Comparison of ENCODE assay signal across 6 cellular contexts in genomic region chr1:228109962-228110488, GRCh38. TPM values are rescaled to one million over a fixed set of nuclear protein-coding genes. Genes with fewer than 3 reads are reported as not detected.
DNase-seq lines count a peak whose midpoint lies in the region; TF ChIP-seq lines count a peak whose summit lies in the region.

No MANE protein-coding gene starts in this region.

- H4K20me1 ChIP-seq in KMS-11 (ENCODE audit: insufficient read depth) (no peaks in the 10 kb centered on the region), smooth muscle cell (ENCODE audit: low read depth) (no peaks in the 10 kb centered on the region)

- peaks cover 13% of the 10 kb centered on the region for H3K36me3 ChIP-seq in BJ (ENCODE audit: control insufficient read depth, insufficient read depth, low read length)
- H3K36me3 ChIP-seq in KMS-11 (ENCODE audit: insufficient read depth) = no peaks in the 10 kb centered on the region; the same call in 1 of the 2 replicates
- H3K36me3 ChIP-seq in smooth muscle cell (ENCODE audit: low read depth) = no peaks in the 10 kb centered on the region

- H3K9me3 ChIP-seq in smooth muscle cell (replicated peaks; ENCODE audit: low read depth) = no peaks in the 10 kb centered on the region

- H3K9ac ChIP-seq in KMS-11 (peak overlapping the region; percentile 86), smooth muscle cell (ENCODE audit: low read depth) (peak overlapping the region; percentile 89)

- no peaks in the 10 kb centered on the region for H3F3A ChIP-seq in smooth muscle cell (ENCODE audit: low read depth)

- no peak for DNase-seq in BJ (ENCODE audit: low read depth)
- DNase-seq in erythroblast (lab: John Stamatoyannopoulos, UW) = peak; percentile 53 to 64
- no peak for DNase-seq in smooth muscle cell (lab: John Stamatoyannopoulos, UW; ENCODE audit: unreplicated experiment)
- no peak for DNase-seq in activated gamma-delta T cell treated with Interleukin-2 at 50 U/mL for 16 hours
- DNase-seq in NCI-H345 (lab: John Stamatoyannopoulos, UW) = no peak

- POLR2A ChIA-PET in BJ (lab: Charles Lee) = interaction anchor here (0.5 to 0.8 kb wide), 2 partner anchors 26 to 297 kb away, joined by 3 to 21 read pairs; partner anchors contain the start of gene TRIM11

- no peak for TF ChIP-seq POLR2A in erythroblast (IDR thresholded peaks at IDR 0.05; ENCODE audit: low read length)

- H3K27me3 ChIP-seq in BJ (ENCODE audit: control insufficient read depth, insufficient read depth, low read length) = no peaks in the 10 kb centered on the region
- no peaks in the 10 kb centered on the region for H3K27me3 ChIP-seq in KMS-11 (ENCODE audit: insufficient read depth, low read depth)
- no peaks in the 10 kb centered on the region for H3K27me3 ChIP-seq in smooth muscle cell (ENCODE audit: low read depth)

- H2AFZ ChIP-seq in KMS-11 (ENCODE audit: low read depth) = peak overlapping the region; percentile 77
- H2AFZ ChIP-seq in smooth muscle cell (ENCODE audit: low read depth) = peak overlapping the region; percentile 48

- H3K27ac ChIP-seq in KMS-11 (peak overlapping the region; percentile 37; the same call in 1 of the 2 replicates), smooth muscle cell (ENCODE audit: low read depth) (peak overlapping the region; percentile 70)

- H3K4me2 ChIP-seq in KMS-11 (peak overlapping the region; percentile 74), smooth muscle cell (peak overlapping the region; percentile 83)

- TF ChIP-seq CTCF in BJ (IDR thresholded peaks at IDR 0.05; ENCODE audit: insufficient read depth, low read depth, low read length) (no peak), KMS-11 (conservative IDR thresholded peaks at IDR 0.05; ENCODE audit: low read depth, low read length) (no peak), smooth muscle cell (IDR thresholded peaks at IDR 0.05; ENCODE audit: borderline replicate concordance, insufficient read depth, poor library complexity, severe bottlenecking) (no peak)

- peak overlapping the region; percentile 99 for H3K4me3 ChIP-seq in BJ (ENCODE audit: low read depth, low read length)
- H3K4me3 ChIP-seq in KMS-11 (IDR thresholded peaks at IDR 0.05; ENCODE audit: insufficient read depth, low read depth, low read length) = peak overlapping the region; percentile 9
- H3K4me3 ChIP-seq in smooth muscle cell = peak overlapping the region; percentile 98

- WGBS in smooth muscle cell (ENCODE audit: low lambda C conversion rate) = 24% methylated on average over 14 of the region's 15 CpGs

- CTCF ChIA-PET in BJ (lab: Yijun Ruan, JAX) = interaction anchor here (0.6 to 2.5 kb wide), 6 partner anchors 9 to 166 kb away, joined by 3 to 8 read pairs (median 5); partner anchors contain the start of gene IBA57

- H3K79me2 ChIP-seq in KMS-11 (ENCODE audit: insufficient read depth, low read depth) (peaks cover 15% of the 10 kb centered on the region; the same call in 1 of the 2 replicates), smooth muscle cell (ENCODE audit: low read depth) (peaks cover 11% of the 10 kb centered on the region)

- H3K4me1 ChIP-seq in KMS-11 (ENCODE audit: low read depth, poor library complexity, severe bottlenecking) = peaks cover 39% of the 10 kb centered on the region
- peaks cover 6% of the 10 kb centered on the region for H3K4me1 ChIP-seq in smooth muscle cell (ENCODE audit: low read depth)

RNA-seq across cellular contexts. Expression of gene MRPL55, which starts 0.9 kb away (rescaled TPM):
- polyA plus RNA-seq in BJ (2011; rRNA removed) (50.8 and 80.8 TPM in 2 replicates), smooth muscle cell (169 and 178 TPM in 2 replicates)
- polyA minus RNA-seq in BJ (2011; rRNA and poly(A)+ RNA removed) = 13.0 and 25.2 TPM in 2 replicates
- total RNA-seq in smooth muscle cell = 72.8 and 83.4 TPM in 2 replicates

RNA-seq across cellular contexts. Expression of gene C1orf35, which starts 6.9 kb away (rescaled TPM):
- polyA plus RNA-seq in BJ (2011; rRNA removed) (4.2 and 6.2 TPM in 2 replicates), smooth muscle cell (18.7 and 31.1 TPM in 2 replicates)
- polyA minus RNA-seq in BJ (2011; rRNA and poly(A)+ RNA removed) = 0.87 and 1.4 TPM in 2 replicates
- 5.2 and 7.6 TPM in 2 replicates for total RNA-seq in smooth muscle cell

RNA-seq across cellular contexts. Expression of gene ARF1, which starts 27.5 kb away (rescaled TPM):
- 539 and 933 TPM in 2 replicates for polyA plus RNA-seq in BJ (2011; rRNA removed)
- 713 and 1,022 TPM in 2 replicates for polyA minus RNA-seq in BJ (2011; rRNA and poly(A)+ RNA removed)
- total RNA-seq in smooth muscle cell = 209 and 237 TPM in 2 replicates
- 615 and 698 TPM in 2 replicates for polyA plus RNA-seq in smooth muscle cell

RNA-seq across cellular contexts. Expression of gene GUK1, which starts 30.1 kb away (rescaled TPM):
- 282 and 373 TPM in 2 replicates for polyA plus RNA-seq in BJ (2011; rRNA removed)
- polyA minus RNA-seq in BJ (2011; rRNA and poly(A)+ RNA removed) = 58.2 and 86.1 TPM in 2 replicates
- 165 and 205 TPM in 2 replicates for total RNA-seq in smooth muscle cell
- polyA plus RNA-seq in smooth muscle cell = 460 and 465 TPM in 2 replicates

RNA-seq across cellular contexts. Expression of gene GJC2, which starts 39.7 kb away (rescaled TPM):
- polyA plus RNA-seq in BJ (2011; rRNA removed) (0.77 and 0.92 TPM in 2 replicates), smooth muscle cell (0.29 and 0.63 TPM in 2 replicates)
- polyA minus RNA-seq in BJ (2011; rRNA and poly(A)+ RNA removed) = 0.41 and 0.43 TPM in 2 replicates
- total RNA-seq in smooth muscle cell = 0.13 TPM in 1 of 2 replicates, not detected in the other

Comparison
In these comparisons a context has a peak if more than half of its experiments do, and no peak if none do; other contexts are left out.
1. DNase-seq: peak in erythroblast (2 of 2); none in BJ (single experiment), smooth muscle cell (single experiment), activated gamma-delta T cell treated with Interleukin-2 at 50 U/mL for 16 hours (single experiment) and NCI-H345 (single experiment).
2. H3K4me3 ChIP-seq: peak in every context shown above with its lines; median percentile 99 in BJ; 98 in smooth muscle cell; 9 in KMS-11.